Comparison of ENCODE assay signal across 8 cellular contexts in genomic region chr6:20877008-20877937, GRCh38.
DNase-seq lines count a peak whose midpoint lies in the region; ATAC-seq, FAIRE-seq and TF ChIP-seq lines count a peak whose summit lies in the region.

No MANE protein-coding gene starts in this region.

- peak overlapping the region; percentile 26 for H3K4me3 Mint-ChIP-seq in natural killer cell treated with Interleukin-12 subunit alpha and Interleukin-12 subunit beta and Interleukin-15 and Interleukin-18, amount 100 ng/mL, for 72 hours
- no peak overlapping the region for H3K4me3 Mint-ChIP-seq in natural killer cell
- H3K4me3 Mint-ChIP-seq in dendritic cell treated with granulocyte-macrophage colony-stimulating factor and Interleukin-4, amounts not matched to agents 40 ng/mL and 50 ng/mL, for 4 days = no peak overlapping the region

- ATAC-seq in natural killer cell treated with Interleukin-12 subunit alpha and Interleukin-12 subunit beta and Interleukin-15 and Interleukin-18, amount 100 ng/mL, for 72 hours = peak; percentile 74 to 95
- ATAC-seq in natural killer cell = no peak
- ATAC-seq in HG02678 (IDR thresholded peaks at IDR 0.05; ENCODE audit: unreplicated experiment) = peak; percentile 92
- peak; percentile 94 to 98 (median 96) for ATAC-seq in pancreas

- H3K27ac Mint-ChIP-seq in natural killer cell treated with Interleukin-12 subunit alpha and Interleukin-12 subunit beta and Interleukin-15 and Interleukin-18, amount 100 ng/mL, for 72 hours = peak overlapping the region; percentile 7 to 12
- peak overlapping the region in 1 of 2 donors; percentile 20 for H3K27ac Mint-ChIP-seq in natural killer cell
- H3K27ac Mint-ChIP-seq in dendritic cell treated with granulocyte-macrophage colony-stimulating factor and Interleukin-4, amounts not matched to agents 40 ng/mL and 50 ng/mL, for 4 days = peak overlapping the region; percentile 68

- peak overlapping the region in 3 of 4 donors; percentile 51 to 90 (median 76) for H3K27ac ChIP-seq in pancreas

- DNase-seq in natural killer cell treated with Interleukin-12 subunit alpha and Interleukin-12 subunit beta and Interleukin-15 and Interleukin-18, amount 100 ng/mL, for 72 hours (ENCODE audit: low spot score) = no peak
- no peak for DNase-seq in natural killer cell
- peak; percentile 60 to 79 for DNase-seq in NCI-H524 (lab: John Stamatoyannopoulos, UW)
- peak; percentile 57 to 81 (median 75) for DNase-seq in pancreas
- DNase-seq in NCI-H748 treated with DMSO at 0.1 percent for 48 hours (lab: John Stamatoyannopoulos, UW) = no peak
- DNase-seq in T-helper 9 cell = no peak

- WGBS in pancreas, 2 donors = 41 to 51% methylated on average over 6 of the region's 6 CpGs

- H3K4me1 Mint-ChIP-seq in natural killer cell treated with Interleukin-12 subunit alpha and Interleukin-12 subunit beta and Interleukin-15 and Interleukin-18, amount 100 ng/mL, for 72 hours (ENCODE audit: low read depth in 2 of 2) = peaks cover 10 to 14% of the 10 kb centered on the region in 2 donors
- H3K4me1 Mint-ChIP-seq in natural killer cell = peaks cover 13 to 16% of the 10 kb centered on the region in 2 donors
- peaks cover 21% of the 10 kb centered on the region for H3K4me1 Mint-ChIP-seq in dendritic cell treated with granulocyte-macrophage colony-stimulating factor and Interleukin-4, amounts not matched to agents 40 ng/mL and 50 ng/mL, for 4 days (ENCODE audit: low read depth)

- intact Hi-C loops in natural killer cell (cut with micrococcal nuclease) (no loop called here), pancreas (cut with DNase I) (no loop called here)
- intact Hi-C loops in dendritic cell treated with granulocyte-macrophage colony-stimulating factor and Interleukin-4, amounts not matched to agents 40 ng/mL and 50 ng/mL, for 4 days (cut with micrococcal nuclease) = loop anchor here (2.0 kb wide), 1 partner anchor 712 kb away; no protein-coding TSS in a partner anchor

- no peaks in the 10 kb centered on the region for H3K27me3 ChIP-seq in pancreas

- no peaks in the 10 kb centered on the region for H3K27me3 Mint-ChIP-seq in natural killer cell treated with Interleukin-12 subunit alpha and Interleukin-12 subunit beta and Interleukin-15 and Interleukin-18, amount 100 ng/mL, for 72 hours
- no peaks in the 10 kb centered on the region for H3K27me3 Mint-ChIP-seq in natural killer cell (ENCODE audit: low read depth in 2 of 2)
- no peaks in the 10 kb centered on the region for H3K27me3 Mint-ChIP-seq in dendritic cell treated with granulocyte-macrophage colony-stimulating factor and Interleukin-4, amounts not matched to agents 40 ng/mL and 50 ng/mL, for 4 days

- H3K9me3 ChIP-seq in pancreas = no peaks in the 10 kb centered on the region

- peaks cover 5% of the 10 kb centered on the region for H3K36me3 Mint-ChIP-seq in natural killer cell treated with Interleukin-12 subunit alpha and Interleukin-12 subunit beta and Interleukin-15 and Interleukin-18, amount 100 ng/mL, for 72 hours
- H3K36me3 Mint-ChIP-seq in natural killer cell = peaks cover 5% of the 10 kb centered on the region
- peaks cover 8% of the 10 kb centered on the region for H3K36me3 Mint-ChIP-seq in dendritic cell treated with granulocyte-macrophage colony-stimulating factor and Interleukin-4, amounts not matched to agents 40 ng/mL and 50 ng/mL, for 4 days (ENCODE audit: low read depth)

- no peak for TF ChIP-seq CTCF in natural killer cell (IDR thresholded peaks at IDR 0.05)
- TF ChIP-seq CTCF in pancreas (IDR thresholded peaks at IDR 0.05) = no peak

- H3K4me3 ChIP-seq in pancreas = no peak overlapping the region

- H3K36me3 ChIP-seq in pancreas = no peaks in the 10 kb centered on the region

- no peak for FAIRE-seq in pancreas (lab: Jason Lieb, UNC)

- peaks cover 0 to 34% (median 16%) of the 10 kb centered on the region in 3 donors for H3K4me1 ChIP-seq in pancreas

- no peaks in the 10 kb centered on the region for H3K9me3 Mint-ChIP-seq in natural killer cell treated with Interleukin-12 subunit alpha and Interleukin-12 subunit beta and Interleukin-15 and Interleukin-18, amount 100 ng/mL, for 72 hours
- H3K9me3 Mint-ChIP-seq in natural killer cell = peaks cover 2% of the 10 kb centered on the region in 2 donors
- H3K9me3 Mint-ChIP-seq in dendritic cell treated with granulocyte-macrophage colony-stimulating factor and Interleukin-4, amounts not matched to agents 40 ng/mL and 50 ng/mL, for 4 days = peaks cover 6% of the 10 kb centered on the region

Comparison
In these comparisons a context has a peak if more than half of its experiments do, and no peak if none do; other contexts are left out.
1. ATAC-seq: peak in natural killer cell treated with Interleukin-12 subunit alpha and Interleukin-12 subunit beta and Interleukin-15 and Interleukin-18, amount 100 ng/mL, for 72 hours (2 of 2), HG02678 (single experiment) and pancreas (4 of 4); none in natural killer cell (0 of 3).
2. DNase-seq: peak in NCI-H524 (2 of 2) and pancreas (6 of 6); none in natural killer cell treated with Interleukin-12 subunit alpha and Interleukin-12 subunit beta and Interleukin-15 and Interleukin-18, amount 100 ng/mL, for 72 hours (single experiment), natural killer cell (single experiment), NCI-H748 treated with DMSO at 0.1 percent for 48 hours (single experiment) and T-helper 9 cell (single experiment).